In genomic region chr22:38181453-38182200, GRCh38 we compare ENCODE assay signal across 8 cellular contexts. TPM values are rescaled to one million over a fixed set of nuclear protein-coding genes. Genes with fewer than 3 reads are reported as not detected.
DNase-seq lines count a peak whose midpoint lies in the region; ATAC-seq, FAIRE-seq and TF ChIP-seq lines count a peak whose summit lies in the region.

A gene with protein sequence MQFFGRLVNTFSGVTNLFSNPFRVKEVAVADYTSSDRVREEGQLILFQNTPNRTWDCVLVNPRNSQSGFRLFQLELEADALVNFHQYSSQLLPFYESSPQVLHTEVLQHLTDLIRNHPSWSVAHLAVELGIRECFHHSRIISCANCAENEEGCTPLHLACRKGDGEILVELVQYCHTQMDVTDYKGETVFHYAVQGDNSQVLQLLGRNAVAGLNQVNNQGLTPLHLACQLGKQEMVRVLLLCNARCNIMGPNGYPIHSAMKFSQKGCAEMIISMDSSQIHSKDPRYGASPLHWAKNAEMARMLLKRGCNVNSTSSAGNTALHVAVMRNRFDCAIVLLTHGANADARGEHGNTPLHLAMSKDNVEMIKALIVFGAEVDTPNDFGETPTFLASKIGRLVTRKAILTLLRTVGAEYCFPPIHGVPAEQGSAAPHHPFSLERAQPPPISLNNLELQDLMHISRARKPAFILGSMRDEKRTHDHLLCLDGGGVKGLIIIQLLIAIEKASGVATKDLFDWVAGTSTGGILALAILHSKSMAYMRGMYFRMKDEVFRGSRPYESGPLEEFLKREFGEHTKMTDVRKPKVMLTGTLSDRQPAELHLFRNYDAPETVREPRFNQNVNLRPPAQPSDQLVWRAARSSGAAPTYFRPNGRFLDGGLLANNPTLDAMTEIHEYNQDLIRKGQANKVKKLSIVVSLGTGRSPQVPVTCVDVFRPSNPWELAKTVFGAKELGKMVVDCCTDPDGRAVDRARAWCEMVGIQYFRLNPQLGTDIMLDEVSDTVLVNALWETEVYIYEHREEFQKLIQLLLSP (minus strand): TSS chr22:38181830. CDS start chr22:38169426, 12,404 bp downstream.

- peak in 1 of 4 donors; percentile 9 for TF ChIP-seq EP300 in upper lobe of left lung (IDR thresholded peaks at IDR 0.05)

- peak; percentile 95 for DNase-seq in GM12891 (ENCODE audit: insufficient read length, low spot score)
- peak; percentile 97 for DNase-seq in NCI-H146 (lab: John Stamatoyannopoulos, UW)
- DNase-seq in T-helper 1 cell: peak; percentile 88 to 99 (median 92)
- DNase-seq in adrenal gland: peak; percentile 99
- DNase-seq in heart left ventricle: peak; percentile 99
- peak; percentile 98 to 100 (median 98) for DNase-seq in posterior cingulate gyrus
- DNase-seq in upper lobe of left lung: peak; percentile 99

- no peaks in the 10 kb centered on the region for H3K36me3 ChIP-seq in adrenal gland (replicated peaks in 1 of 2)
- no peaks in the 10 kb centered on the region for H3K36me3 ChIP-seq in heart left ventricle
- no peaks in the 10 kb centered on the region for H3K36me3 ChIP-seq in upper lobe of left lung

- H3K4me1 ChIP-seq in adrenal gland (replicated peaks in 1 of 2): peaks cover 24 to 29% of the 10 kb centered on the region in 2 donors
- peaks cover 3 to 54% (median 23%) of the 10 kb centered on the region in 12 donors for H3K4me1 ChIP-seq in heart left ventricle
- H3K4me1 ChIP-seq in upper lobe of left lung: peaks cover 29 to 50% (median 40%) of the 10 kb centered on the region in 4 donors

- peak within 1 kb of the TSS; percentile 82 to 98 (median 93) for H3K27ac ChIP-seq in adrenal gland
- peak within 1 kb of the TSS; percentile 75 to 98 (median 90) for H3K27ac ChIP-seq in heart left ventricle
- H3K27ac ChIP-seq in upper lobe of left lung: peak within 1 kb of the TSS; percentile 90 to 99 (median 94)

- FAIRE-seq in GM12891 (lab: Jason Lieb, UNC): peak; percentile 98

- peak within 1 kb of the TSS; percentile 19 to 84 (median 55) for H3K4me3 ChIP-seq in adrenal gland
- H3K4me3 ChIP-seq in heart left ventricle: peak within 1 kb of the TSS; percentile 48 to 79 (median 64)
- peak within 1 kb of the TSS; percentile 47 to 68 (median 58) for H3K4me3 ChIP-seq in upper lobe of left lung

- WGBS in adrenal gland, 4 donors: 0 to 2% (median 1%) methylated on average over 23 to 48 of the region's 48 CpGs
- 1% methylated on average over 33 to 48 of the region's 48 CpGs for WGBS in heart left ventricle, 4 donors
- 1% methylated on average over 44 to 48 of the region's 48 CpGs for whole genome bisulfite sequencing in upper lobe of left lung, 2 donors

- TF ChIP-seq POLR2A in GM12891 (IDR thresholded peaks at IDR 0.05; ENCODE audit: low read depth, low read length): no peak; the same call in 1 of the 2 replicates
- TF ChIP-seq POLR2A in adrenal gland (IDR thresholded peaks at IDR 0.05): peak in 1 of 2 donors; percentile 52
- TF ChIP-seq POLR2A in heart left ventricle (IDR thresholded peaks at IDR 0.05): peak in 1 of 2 donors; percentile 59
- peak in 3 of 4 donors; percentile 19 to 46 (median 45) for TF ChIP-seq POLR2A in upper lobe of left lung (IDR thresholded peaks at IDR 0.05)

- H3K27me3 ChIP-seq in adrenal gland (no peaks in the 10 kb centered on the region), heart left ventricle (no peaks in the 10 kb centered on the region), upper lobe of left lung (no peaks in the 10 kb centered on the region)

- peak; percentile 89 for ATAC-seq in HG02852 (IDR thresholded peaks at IDR 0.05; ENCODE audit: unreplicated experiment)
- ATAC-seq in heart left ventricle: peak; percentile 96 to 97 (median 96)
- ATAC-seq in upper lobe of left lung (ENCODE audit: low FRiP score in 2 of 2): peak; percentile 97 to 98

- H3K9me3 ChIP-seq in adrenal gland (replicated peaks in 1 of 3): no peaks in the 10 kb centered on the region
- no peaks in the 10 kb centered on the region for H3K9me3 ChIP-seq in heart left ventricle
- H3K9me3 ChIP-seq in upper lobe of left lung: no peaks in the 10 kb centered on the region

- intact Hi-C loops in adrenal gland (cut with DNase I) (no loop called here), heart left ventricle (cut with DNase I) (loop anchor here in 1 of 10 donors (1.0 kb wide), 1 partner anchor 20 kb away; the partner anchor contains the start of gene MAFF), posterior cingulate gyrus (cut with DNase I) (loop anchor here (1.0 kb wide), 1 partner anchor 20 kb away; the partner anchor contains the start of gene MAFF)

- no peak for TF ChIP-seq CTCF in adrenal gland (IDR thresholded peaks at IDR 0.05)
- no peak for TF ChIP-seq CTCF in heart left ventricle (IDR thresholded peaks at IDR 0.05)
- no peak for TF ChIP-seq CTCF in upper lobe of left lung (IDR thresholded peaks at IDR 0.05)

TF ChIP-seq in GM12891, 5 proteins besides CTCF, POLR2A, EP300 and RAD21:
- no peak; the same call in 1 of the 2 replicates for TF ChIP-seq TAF1 (IDR thresholded peaks at IDR 0.05; ENCODE audit: low read depth, low read length)
- TF ChIP-seq POLR2AphosphoS5 (IDR thresholded peaks at IDR 0.05; ENCODE audit: low read depth, low read length): no peak
- 0 out of 2 replicates have a peak, but pooled peaks have one; percentile 21 for TF ChIP-seq POU2F2 (IDR thresholded peaks at IDR 0.05; ENCODE audit: low read depth, low read length)
TF ChIP-seq in GM12891: peak in this region for 1.

RNA-seq across cellular contexts. Expression of the gene that starts here (rescaled TPM):
- polyA plus RNA-seq in GM12891 (2012; ENCODE audit: low read depth, missing spikeins): 19.4 TPM
- total RNA-seq in adrenal gland (100 to 1,000 TPM in 1 of 8 donors, 10 to 100 TPM in 7; 11.1 to 176 (median 72.6) TPM), heart left ventricle (10 to 100 TPM in 6 of 9 donors, 1 to 10 TPM in 3; 6.1 to 17.9 (median 11.0) TPM), upper lobe of left lung (100 to 1,000 TPM in 1 of 6 donors, 10 to 100 TPM in 5; 21.1 to 295 (median 47.5) TPM)
- polyA plus RNA-seq in adrenal gland (100 to 1,000 TPM in 2 of 3 donors, 1 to 10 TPM in 1; 6.9 to 324 (median 159) TPM), heart left ventricle (10 to 100 TPM in 1 of 2 donors, 1 to 10 TPM in 1; 4.9 to 14.2 TPM)

Comparison
In these comparisons a context has a peak if more than half of its experiments do, and no peak if none do; other contexts are left out.
1. Peak in every context shown above with its lines: DNase-seq, ATAC-seq, H3K4me3 ChIP-seq and H3K27ac ChIP-seq.